In genomic region chr20:49768204-49769124, GRCh38 we compare ENCODE assay signal across 9 cellular contexts. TPM values are rescaled to one million over a fixed set of nuclear protein-coding genes. Genes with fewer than 3 reads are reported as not detected.
A peak's percentile ranks its signal among the peaks of the same experiment; 100 is the strongest.
DNase-seq lines count a peak whose midpoint lies in the region; ATAC-seq, FAIRE-seq and TF ChIP-seq lines count a peak whose summit lies in the region.
"Had no signal": no experiment of that assay in that cellular context is flagged by ENCODE, and none has a peak within 500 bp of the region (broad histone marks: within the 10 kb centered on the region; RNA-seq: fewer than 3 reads in every experiment).

No MANE protein-coding gene starts in this region.

- no peak for FAIRE-seq in kidney (lab: Jason Lieb, UNC)
- FAIRE-seq: TTC549 had no signal

- peaks cover 15% of the 10 kb centered on the region for H3K9me3 Mint-ChIP-seq in GM23338

- H3K36me3 ChIP-seq in GM23338 (ENCODE audit: insufficient read depth) (no peaks in the 10 kb centered on the region), body of pancreas (replicated peaks in 1 of 2; ENCODE audit: insufficient read depth in 1 of 2, low read depth in 2 of 2) (no peaks in the 10 kb centered on the region), kidney (ENCODE audit: control insufficient read depth in 1 of 2, insufficient read depth in 2 of 2, low read length in 2 of 2) (no peaks in the 10 kb centered on the region), subcutaneous abdominal adipose tissue (ENCODE audit: control insufficient read depth in 5 of 5, insufficient read depth in 5 of 5, low read length in 5 of 5) (no peaks in the 10 kb centered on the region)

- H3K9me3 ChIP-seq in body of pancreas, result no peaks in the 10 kb centered on the region
- H3K9me3 ChIP-seq in kidney (ENCODE audit: control insufficient read depth in 1 of 2, low read length in 2 of 2), result no peaks in the 10 kb centered on the region
- no peaks in the 10 kb centered on the region for H3K9me3 ChIP-seq in subcutaneous abdominal adipose tissue (ENCODE audit: control insufficient read depth in 5 of 5, low read length in 5 of 5)

- H3K27ac ChIP-seq in GM23338 (ENCODE audit: low read depth) (peak overlapping the region; percentile 94), body of pancreas (peak overlapping the region; percentile 25 to 75 (median 68)), kidney (ENCODE audit: low read depth in 2 of 2, low read length in 2 of 2) (peak overlapping the region; percentile 45 to 78), subcutaneous abdominal adipose tissue (ENCODE audit: low read depth, low read length) (peak overlapping the region; percentile 81)

- H3K4me1 ChIP-seq in GM23338 (ENCODE audit: insufficient read depth) (peaks cover 48% of the 10 kb centered on the region), body of pancreas (peaks cover 30% of the 10 kb centered on the region), kidney (ENCODE audit: control insufficient read depth in 1 of 2, insufficient read depth in 1 of 2, low read depth in 1 of 2, low read length in 2 of 2) (peaks cover 5 to 10% of the 10 kb centered on the region in 2 donors), subcutaneous abdominal adipose tissue (ENCODE audit: control insufficient read depth in 5 of 5, insufficient read depth in 5 of 5, low read length in 5 of 5) (peaks cover 15 to 66% (median 56%) of the 10 kb centered on the region in 5 donors)

- H3K27ac Mint-ChIP-seq in GM23338, result peak overlapping the region; percentile 98

- no peaks in the 10 kb centered on the region for H4K20me1 ChIP-seq in GM23338 (replicated peaks; ENCODE audit: insufficient read depth)

- TF ChIP-seq CTCF in GM23338 (conservative IDR thresholded peaks at IDR 0.05; ENCODE audit: low read depth in 2 of 2), result no peak
- peak in 1 of 7 experiments; percentile 8 for TF ChIP-seq CTCF in body of pancreas (IDR thresholded peaks at IDR 0.05)
- TF ChIP-seq CTCF in kidney (IDR thresholded peaks at IDR 0.05; ENCODE audit: borderline replicate concordance, extremely low read depth, insufficient read depth), result no peak

- peak overlapping the region; percentile 22 for H3K4me2 ChIP-seq in GM23338

- peaks cover 17% of the 10 kb centered on the region for H3K36me3 Mint-ChIP-seq in GM23338 (ENCODE audit: low read depth)

- peaks cover 18% of the 10 kb centered on the region for H3K9me2 ChIP-seq in GM23338 (ENCODE audit: insufficient read depth)

- H2AFZ ChIP-seq in GM23338, result no peak overlapping the region

- H3K4me3 Mint-ChIP-seq in GM23338, result peak overlapping the region; percentile 59; the same call in 2 of the 3 replicates

- peak; percentile 95 for DNase-seq in GM23338 (ENCODE audit: low spot score)
- peak; percentile 6 for DNase-seq in NCI-H460 (ENCODE audit: extremely low read depth, low read depth)
- DNase-seq in body of pancreas, result peak; percentile 34 to 84 (median 68)
- no peak for DNase-seq in kidney

- no peak for TF ChIP-seq POLR2A in body of pancreas (IDR thresholded peaks at IDR 0.05)

- WGBS in body of pancreas, 2 donors, result 26 to 29% methylated on average over 8 of the region's 8 CpGs

- H3K4me3 ChIP-seq in GM23338, result no peak overlapping the region
- H3K4me3 ChIP-seq in body of pancreas, result no peak overlapping the region
- H3K4me3 ChIP-seq in kidney (ENCODE audit: low read length in 2 of 2), result no peak overlapping the region
- H3K4me3 ChIP-seq in subcutaneous abdominal adipose tissue (ENCODE audit: low read depth in 1 of 5, low read length in 5 of 5), result no peak overlapping the region

- peaks cover 11% of the 10 kb centered on the region for H3K27me3 Mint-ChIP-seq in GM23338 (ENCODE audit: insufficient read depth, low read depth, poor library complexity)

- intact Hi-C loops in body of pancreas (cut with DNase I) (no loop called here), kidney (cut with DNase I) (no loop called here)

- peaks cover 46% of the 10 kb centered on the region for H3K4me1 Mint-ChIP-seq in GM23338

- no peaks in the 10 kb centered on the region for H3K79me2 ChIP-seq in GM23338 (replicated peaks; ENCODE audit: insufficient read depth)

- ATAC-seq in GM23338 (peak; percentile 95), body of pancreas (peak; percentile 79), HG02588 (IDR thresholded peaks at IDR 0.05; ENCODE audit: unreplicated experiment) (no peak), GM18520 (IDR thresholded peaks at IDR 0.05; ENCODE audit: unreplicated experiment) (no peak), HG02973 (IDR thresholded peaks at IDR 0.05; ENCODE audit: unreplicated experiment) (no peak)

- H3K9ac ChIP-seq in kidney (ENCODE audit: low read length in 2 of 2) (no peak overlapping the region), subcutaneous abdominal adipose tissue (ENCODE audit: low read length in 5 of 5) (peak overlapping the region; percentile 29 to 83 (median 32))

- H3K27me3 ChIP-seq in GM23338 (ENCODE audit: insufficient read depth), result no peaks in the 10 kb centered on the region
- no peaks in the 10 kb centered on the region for H3K27me3 ChIP-seq in body of pancreas
- no peaks in the 10 kb centered on the region for H3K27me3 ChIP-seq in subcutaneous abdominal adipose tissue (ENCODE audit: control insufficient read depth in 5 of 5, insufficient read depth in 4 of 5, low read length in 5 of 5)

- peaks cover 5% of the 10 kb centered on the region; the same call in 1 of the 2 replicates for H3F3A ChIP-seq in GM23338 (replicated peaks; ENCODE audit: low read depth)

TF ChIP-seq in GM23338, 12 proteins besides CTCF, POLR2A, EP300 and RAD21 (continues in another document):
- TF ChIP-seq ZNF114 (CRISPR knock-in tag; IDR thresholded peaks at IDR 0.05), result no peak
- TF ChIP-seq CREB1 (CRISPR knock-in tag; IDR thresholded peaks at IDR 0.05; ENCODE audit: low read depth), result 0 out of 2 replicates have a peak, but pooled peaks have one; percentile 23
- no peak for TF ChIP-seq ZNF331 (CRISPR knock-in tag; IDR thresholded peaks at IDR 0.05; ENCODE audit: low read depth)
- TF ChIP-seq EZH2phosphoT487 (IDR thresholded peaks at IDR 0.05; ENCODE audit: unreplicated experiment), result no peak
- TF ChIP-seq NANOG (IDR thresholded peaks at IDR 0.05; ENCODE audit: borderline replicate concordance), result peak; percentile 94
- no peak for TF ChIP-seq JUNB (IDR thresholded peaks at IDR 0.05; ENCODE audit: unreplicated experiment)

RNA-seq across cellular contexts. Expression of gene SLC9A8, which starts 44.2 kb away (rescaled TPM):
- total RNA-seq in GM23338 (2014; rRNA removed; shearing (Covaris generic)), result 6.4 and 7.0 TPM in 2 replicates
- 2.6 and 4.4 TPM in 2 replicates for polyA plus RNA-seq in GM23338 (2016; fragmentation: Nextera tagmentation; extraction: Ambion mirVana)
- total RNA-seq in NCI-H460 (2014; rRNA removed; shearing (Covaris generic)), result 5.7 and 8.5 TPM in 2 replicates
- 19.1 and 20.3 TPM in 2 replicates for polyA plus RNA-seq in NCI-H460 (2014; cell fraction: nucleus; rRNA removed)
- total RNA-seq in body of pancreas, result 10 to 100 TPM in 1 of 2 donors, 1 to 10 TPM in 1; 5.9 to 11.2 TPM
- total RNA-seq in kidney, result 22.4 TPM
- polyA plus RNA-seq in kidney (ENCODE audit: insufficient read depth, low read depth, low replicate concordance), result 4.5 TPM

RNA-seq across cellular contexts. Expression of gene B4GALT5, which starts 54.8 kb away (rescaled TPM):
- total RNA-seq in GM23338 (2014; rRNA removed; shearing (Covaris generic)), result 50.3 and 53.2 TPM in 2 replicates
- 19.1 and 20.1 TPM in 2 replicates for polyA plus RNA-seq in GM23338 (2016; fragmentation: Nextera tagmentation; extraction: Ambion mirVana)
- total RNA-seq in NCI-H460 (2014; rRNA removed; shearing (Covaris generic)), result 16.4 TPM in 2 replicates
- polyA plus RNA-seq in NCI-H460 (2014; cell fraction: nucleus; rRNA removed), result 15.2 and 15.3 TPM in 2 replicates
- total RNA-seq in body of pancreas, result 10 to 100 TPM in 1 of 2 donors, 1 to 10 TPM in 1; 9.3 to 12.2 TPM
- 73.3 TPM for total RNA-seq in kidney
- polyA plus RNA-seq in kidney (ENCODE audit: insufficient read depth, low read depth, low replicate concordance), result 21.4 TPM

Comparison
In these comparisons a context has a peak if more than half of its experiments do, and no peak if none do; other contexts are left out.
1. ATAC-seq: peak in GM23338 (single experiment) and body of pancreas (single experiment); none in HG02588 (single experiment), GM18520 (single experiment) and HG02973 (single experiment).
2. H3K9ac ChIP-seq: peak in subcutaneous abdominal adipose tissue (5 of 5); none in kidney (0 of 2).
3. Peak in every context shown above with its lines, with median percentiles within 50 percentile points of each other: H3K27ac ChIP-seq.